ENCODE assay signal across 11 cellular contexts in genomic region chr17:31877911-31878702, GRCh38. TPM values are rescaled to one million over a fixed set of nuclear protein-coding genes. Genes with fewer than 3 reads are reported as not detected.
A peak's percentile ranks its signal among the peaks of the same experiment; 100 is the strongest.
DNase-seq lines count a peak whose midpoint lies in the region; ATAC-seq lines count a peak whose summit lies in the region.
"Had no signal": no experiment of that assay in that cellular context is flagged by ENCODE, and none has a peak within 500 bp of the region (broad histone marks: within the 10 kb centered on the region; RNA-seq: fewer than 3 reads in every experiment).

No MANE protein-coding gene starts in this region.

- H2BK120ac ChIP-seq in mesendoderm (ENCODE audit: low read depth, low read length) = no peak overlapping the region

- H3K4ac ChIP-seq in mesendoderm (ENCODE audit: low read depth, low read length) = no peak overlapping the region

- H3K79me2 ChIP-seq in mesendoderm (ENCODE audit: control insufficient read depth, insufficient read depth, low read length) = no peaks in the 10 kb centered on the region

- ATAC-seq in HG03432 (IDR thresholded peaks at IDR 0.05; ENCODE audit: unreplicated experiment) = no peak
- ATAC-seq: heart left ventricle had no signal

- no peak overlapping the region for H3K56ac ChIP-seq in mesendoderm (ENCODE audit: low read length)

- DNase-seq in M059J (ENCODE audit: low read depth) (peak; percentile 89), fibroblast of gingiva (ENCODE audit: low read depth) (peak; percentile 64), AG08395 (ENCODE audit: low spot score) (no peak), mesendoderm (no peak)
- DNase-seq in activated T-helper 1 cell treated with anti-CD3 and anti-CD28 coated beads, Interleukin-12 subunit alpha, Interleukin-12 subunit beta, Interleukin-2, Interleukin-4 antibody, amounts not matched to agents 30 ng/mL and 10 ng/mL and 1 ng/mL, durations not matched to agents 14 hours and 24 hours and 36 hours (ENCODE audit: low spot score) = peak; percentile 5
- peak; percentile 61 for DNase-seq in stimulated activated CD8-positive, alpha-beta memory T cell treated with anti-CD3 and anti-CD28 coated beads, Interleukin-4, amount 100 ng/mL, for 48 hours
- DNase-seq: GF-D8, heart left ventricle, NCI-H1105 had no signal

- no peaks in the 10 kb centered on the region for H3K27me3 ChIP-seq in mesendoderm (ENCODE audit: insufficient read depth, low read length, poor library complexity)
- H3K27me3 ChIP-seq: heart left ventricle had no signal

- no peak overlapping the region for H4K8ac ChIP-seq in mesendoderm (ENCODE audit: low read depth, low read length)

- no peak overlapping the region for H2AK5ac ChIP-seq in mesendoderm (ENCODE audit: low read length)

- no peak overlapping the region for H2BK5ac ChIP-seq in mesendoderm (ENCODE audit: low read length)

- H3K36me3 Mint-ChIP-seq in activated T-helper 1 cell treated with anti-CD3 and anti-CD28 coated beads, Interleukin-12 subunit alpha, Interleukin-12 subunit beta, Interleukin-2, Interleukin-4 antibody, amounts not matched to agents 30 ng/mL and 10 ng/mL and 1 ng/mL, durations not matched to agents 14 hours and 24 hours and 36 hours (ENCODE audit: low read depth) = peaks cover 43% of the 10 kb centered on the region

- peaks cover 13% of the 10 kb centered on the region for H3K4me1 Mint-ChIP-seq in activated T-helper 1 cell treated with anti-CD3 and anti-CD28 coated beads, Interleukin-12 subunit alpha, Interleukin-12 subunit beta, Interleukin-2, Interleukin-4 antibody, amounts not matched to agents 30 ng/mL and 10 ng/mL and 1 ng/mL, durations not matched to agents 14 hours and 24 hours and 36 hours (ENCODE audit: low read depth)

- H3K27ac ChIP-seq in mesendoderm (ENCODE audit: low read depth, low read length) = no peak overlapping the region
- H3K27ac ChIP-seq: heart left ventricle had no signal

- no peak overlapping the region for H4K5ac ChIP-seq in mesendoderm (ENCODE audit: low read length)

- H3K36me3 ChIP-seq in mesendoderm (ENCODE audit: control insufficient read depth, insufficient read depth, low read length) = peaks cover 12% of the 10 kb centered on the region

- WGBS in mesendoderm (ENCODE audit: extremely low coverage, insufficient coverage, low lambda C conversion rate) = no CpG with 5 or more reads among the region's 9 CpGs

- peak overlapping the region; percentile 82 for H3K27ac Mint-ChIP-seq in activated T-helper 1 cell treated with anti-CD3 and anti-CD28 coated beads, Interleukin-12 subunit alpha, Interleukin-12 subunit beta, Interleukin-2, Interleukin-4 antibody, amounts not matched to agents 30 ng/mL and 10 ng/mL and 1 ng/mL, durations not matched to agents 14 hours and 24 hours and 36 hours

- no peaks in the 10 kb centered on the region for H3K4me1 ChIP-seq in mesendoderm (ENCODE audit: control insufficient read depth, low read depth, low read length)
- H3K4me1 ChIP-seq: heart left ventricle had no signal

- peak overlapping the region; percentile 3 for H3K4me3 Mint-ChIP-seq in activated T-helper 1 cell treated with anti-CD3 and anti-CD28 coated beads, Interleukin-12 subunit alpha, Interleukin-12 subunit beta, Interleukin-2, Interleukin-4 antibody, amounts not matched to agents 30 ng/mL and 10 ng/mL and 1 ng/mL, durations not matched to agents 14 hours and 24 hours and 36 hours
- H3K4me3 Mint-ChIP-seq: neural crest cell had no signal

- H3K27me3 Mint-ChIP-seq in activated T-helper 1 cell treated with anti-CD3 and anti-CD28 coated beads, Interleukin-12 subunit alpha, Interleukin-12 subunit beta, Interleukin-2, Interleukin-4 antibody, amounts not matched to agents 30 ng/mL and 10 ng/mL and 1 ng/mL, durations not matched to agents 14 hours and 24 hours and 36 hours (ENCODE audit: insufficient read depth) = no peaks in the 10 kb centered on the region

- intact Hi-C loops in activated T-helper 1 cell treated with anti-CD3 and anti-CD28 coated beads, Interleukin-12 subunit alpha, Interleukin-12 subunit beta, Interleukin-2, Interleukin-4 antibody, amounts not matched to agents 30 ng/mL and 10 ng/mL and 1 ng/mL, durations not matched to agents 14 hours and 24 hours and 36 hours (cut with micrococcal nuclease) = loop anchor here (1.0 kb wide), 1 partner anchor 23 kb away; the partner anchor contains the start of gene UTP6

- H3K4me2 ChIP-seq in mesendoderm (ENCODE audit: low read length) = no peak overlapping the region

- no peak overlapping the region for H3K9ac ChIP-seq in mesendoderm (ENCODE audit: low read length)

- H2BK15ac ChIP-seq in mesendoderm (replicated peaks; ENCODE audit: low read depth) = no peak overlapping the region

- H3K18ac ChIP-seq in mesendoderm (ENCODE audit: low read length) = no peak overlapping the region

- no peaks in the 10 kb centered on the region for H3K79me1 ChIP-seq in mesendoderm (ENCODE audit: low read length)

- H3K23ac ChIP-seq in mesendoderm (ENCODE audit: low read length) = no peak overlapping the region

- H3K4me3 ChIP-seq in mesendoderm (ENCODE audit: low read length) = no peak overlapping the region
- H3K4me3 ChIP-seq: heart left ventricle had no signal

- H3K9me3 Mint-ChIP-seq in activated T-helper 1 cell treated with anti-CD3 and anti-CD28 coated beads, Interleukin-12 subunit alpha, Interleukin-12 subunit beta, Interleukin-2, Interleukin-4 antibody, amounts not matched to agents 30 ng/mL and 10 ng/mL and 1 ng/mL, durations not matched to agents 14 hours and 24 hours and 36 hours = no peaks in the 10 kb centered on the region
- H3K9me3 Mint-ChIP-seq: neural crest cell had no signal

RNA-seq across cellular contexts. Expression of gene COPRS, which starts 19.1 kb away (rescaled TPM):
- total RNA-seq in M059J (2014; rRNA removed; shearing (Covaris generic)) = 206 and 234 TPM in 2 replicates
- total RNA-seq in activated T-helper 1 cell treated with anti-CD3 and anti-CD28 coated beads, Interleukin-12 subunit alpha, Interleukin-12 subunit beta, Interleukin-2, Interleukin-4 antibody, amounts not matched to agents 30 ng/mL and 10 ng/mL and 1 ng/mL, durations not matched to agents 14 hours and 24 hours and 36 hours = 62.2 and 64.6 TPM in 2 replicates
- 50.7 TPM for polyA plus RNA-seq in mesendoderm (2013, experiment 1 of 2)
- polyA plus RNA-seq in mesendoderm (2013, experiment 2 of 2) = 49.9 TPM

RNA-seq across cellular contexts. Expression of gene UTP6, which starts 23.4 kb away (rescaled TPM):
- 33.8 and 44.4 TPM in 2 replicates for total RNA-seq in M059J (2014; rRNA removed; shearing (Covaris generic))
- 142 and 155 TPM in 2 replicates for total RNA-seq in activated T-helper 1 cell treated with anti-CD3 and anti-CD28 coated beads, Interleukin-12 subunit alpha, Interleukin-12 subunit beta, Interleukin-2, Interleukin-4 antibody, amounts not matched to agents 30 ng/mL and 10 ng/mL and 1 ng/mL, durations not matched to agents 14 hours and 24 hours and 36 hours
- 82.4 TPM for polyA plus RNA-seq in mesendoderm (2013, experiment 1 of 2)
- 81.1 TPM for polyA plus RNA-seq in mesendoderm (2013, experiment 2 of 2)

RNA-seq across cellular contexts. Expression of gene SUZ12, which starts 58.7 kb away (rescaled TPM):
- 21.7 and 30.5 TPM in 2 replicates for total RNA-seq in M059J (2014; rRNA removed; shearing (Covaris generic))
- 76.0 and 81.7 TPM in 2 replicates for total RNA-seq in activated T-helper 1 cell treated with anti-CD3 and anti-CD28 coated beads, Interleukin-12 subunit alpha, Interleukin-12 subunit beta, Interleukin-2, Interleukin-4 antibody, amounts not matched to agents 30 ng/mL and 10 ng/mL and 1 ng/mL, durations not matched to agents 14 hours and 24 hours and 36 hours
- polyA plus RNA-seq in mesendoderm (2013, experiment 1 of 2) = 35.2 TPM
- polyA plus RNA-seq in mesendoderm (2013, experiment 2 of 2) = 35.9 TPM

Comparison
In these comparisons a context has a peak if more than half of its experiments do, and no peak if none do; other contexts are left out.
1. DNase-seq: peak in M059J (single experiment), activated T-helper 1 cell treated with anti-CD3 and anti-CD28 coated beads, Interleukin-12 subunit alpha, Interleukin-12 subunit beta, Interleukin-2, Interleukin-4 antibody, amounts not matched to agents 30 ng/mL and 10 ng/mL and 1 ng/mL, durations not matched to agents 14 hours and 24 hours and 36 hours (single experiment), fibroblast of gingiva (single experiment) and stimulated activated CD8-positive, alpha-beta memory T cell treated with anti-CD3 and anti-CD28 coated beads, Interleukin-4, amount 100 ng/mL, for 48 hours (single experiment); none in AG08395 (single experiment) and mesendoderm (single experiment).